In the genomic region with DNA sequence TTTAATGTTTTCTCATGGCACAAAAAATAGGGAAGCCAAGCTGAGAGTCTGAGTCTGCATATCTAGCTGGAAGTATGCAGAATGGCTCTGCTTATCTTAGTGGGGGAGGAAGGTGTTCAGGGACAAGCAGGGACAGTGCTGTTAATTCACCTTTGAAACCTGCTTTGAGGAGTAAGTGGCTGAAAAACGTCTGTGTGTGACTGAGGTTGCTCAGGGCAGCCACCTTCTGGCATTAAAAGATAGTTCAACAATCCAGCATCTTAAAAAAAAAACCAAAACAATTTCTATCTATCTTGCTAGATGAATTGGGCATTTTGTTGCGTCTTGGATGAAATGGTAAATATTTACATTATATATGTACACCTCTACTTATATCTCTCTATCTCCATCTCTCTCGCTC, we compare ENCODE assay signal across 13 cellular contexts. TPM values are rescaled to one million over a fixed set of nuclear protein-coding genes. Genes with fewer than 3 reads are reported as not detected.
DNase-seq lines count a peak whose midpoint lies in the region; ATAC-seq, FAIRE-seq and TF ChIP-seq lines count a peak whose summit lies in the region.
"Had no signal": no experiment of that assay in that cellular context is flagged by ENCODE, and none has a peak within 500 bp of the region (broad histone marks: within the 10 kb centered on the region; RNA-seq: fewer than 3 reads in every experiment).

No MANE protein-coding gene starts in this region.

- no peaks in the 10 kb centered on the region for H3K4me1 ChIP-seq in small intestine (ENCODE audit: control insufficient read depth in 2 of 2, insufficient read depth in 1 of 2, low read depth in 1 of 2, low read length in 1 of 2)
- H3K4me1 ChIP-seq in heart left ventricle: no peaks in the 10 kb centered on the region

- no peak overlapping the region for H3K4me3 Mint-ChIP-seq in chondrocyte (ENCODE audit: unreplicated experiment)

- DNase-seq in NCI-H510A treated with DMSO at 0.1 percent for 48 hours (lab: John Stamatoyannopoulos, UW) (peak; percentile 43), NCI-H510A (lab: John Stamatoyannopoulos, UW) (no peak), NCI-H2196 treated with DMSO at 0.1 percent for 48 hours (lab: John Stamatoyannopoulos, UW; ENCODE audit: unreplicated experiment) (peak; percentile 27), chondrocyte (ENCODE audit: low spot score) (no peak), small intestine (peak; percentile 22), activated gamma-delta T cell treated with Interleukin-2 at 50 U/mL for 16 hours (no peak), medulla oblongata (ENCODE audit: extremely low spot score) (no peak), heart left ventricle (no peak)
- DNase-seq: AML-193 had no signal

- TF ChIP-seq CTCF in chondrocyte (IDR thresholded peaks at IDR 0.05): peak; percentile 62
- no peak for TF ChIP-seq CTCF in heart left ventricle (IDR thresholded peaks at IDR 0.05)

- TF ChIP-seq POLR2A in heart left ventricle (IDR thresholded peaks at IDR 0.05): no peak

- H3K36me3 ChIP-seq in small intestine (ENCODE audit: control insufficient read depth in 2 of 2, insufficient read depth in 2 of 2, low read length in 2 of 2) (no peaks in the 10 kb centered on the region), heart left ventricle (no peaks in the 10 kb centered on the region)
- H3K36me3 ChIP-seq: SJSA1 had no signal

- intact Hi-C loops in heart left ventricle (cut with DNase I): no loop called here

- H3K9me3 ChIP-seq in small intestine (ENCODE audit: control insufficient read depth, low read depth) (no peaks in the 10 kb centered on the region), heart left ventricle (no peaks in the 10 kb centered on the region)
- H3K9me3 ChIP-seq: SJSA1 had no signal

- H3K4me3 ChIP-seq in small intestine (ENCODE audit: low read depth in 1 of 2, low read length in 2 of 2): no peak overlapping the region
- H3K4me3 ChIP-seq in heart left ventricle: no peak overlapping the region
- H3K4me3 ChIP-seq: SJSA1 had no signal

- H3K36me3 Mint-ChIP-seq in chondrocyte (ENCODE audit: low read depth): no peaks in the 10 kb centered on the region

- H3K27me3 Mint-ChIP-seq in chondrocyte (ENCODE audit: low read depth): peaks cover 47% of the 10 kb centered on the region

- no peaks in the 10 kb centered on the region for H3K4me1 Mint-ChIP-seq in chondrocyte (ENCODE audit: low read depth)

- ATAC-seq in heart left ventricle: no peak

- FAIRE-seq in small intestine (lab: Jason Lieb, UNC): no peak
- FAIRE-seq: colon had no signal

- no peaks in the 10 kb centered on the region for H3K9me3 Mint-ChIP-seq in chondrocyte (ENCODE audit: low read depth)

- 27 to 38% (median 28%) methylated on average over 3 of the region's 3 CpGs for WGBS in small intestine, 3 donors
- WGBS in heart left ventricle, 4 donors: 43 to 49% (median 45%) methylated on average over 3 of the region's 3 CpGs

- no peaks in the 10 kb centered on the region for H3K27me3 ChIP-seq in small intestine (ENCODE audit: control insufficient read depth in 2 of 2, insufficient read depth in 2 of 2, low read length in 2 of 2)
- H3K27me3 ChIP-seq in heart left ventricle: peaks cover 0 to 18% (median 0%) of the 10 kb centered on the region in 9 donors
- H3K27me3 ChIP-seq: SJSA1 had no signal

- H3K27ac ChIP-seq in small intestine (ENCODE audit: low read depth in 1 of 2, low read length in 1 of 2) (no peak overlapping the region), heart left ventricle (no peak overlapping the region)
- H3K27ac ChIP-seq: SJSA1 had no signal

- no peak overlapping the region for H3K27ac Mint-ChIP-seq in chondrocyte (ENCODE audit: unreplicated experiment)

RNA-seq across cellular contexts. Expression of a gene that starts 2.0 kb away (rescaled TPM):
- 0.15 TPM in 1 of 3 replicates, not detected in the others for total RNA-seq in chondrocyte
- polyA plus RNA-seq in small intestine: not detected
- total RNA-seq in heart left ventricle: under 1 TPM in 2 of 9 donors, not detected in 7; 0.19 to 0.25 TPM
- not detected for polyA plus RNA-seq in heart left ventricle
- total RNA-seq: omental fat pad, ureter had no signal

Comparison
In these comparisons a context has a peak if more than half of its experiments do, and no peak if none do; other contexts are left out.
1. DNase-seq: peak in NCI-H510A treated with DMSO at 0.1 percent for 48 hours (single experiment), NCI-H2196 treated with DMSO at 0.1 percent for 48 hours (single experiment) and small intestine (single experiment); none in NCI-H510A (single experiment), chondrocyte (single experiment), activated gamma-delta T cell treated with Interleukin-2 at 50 U/mL for 16 hours (single experiment), medulla oblongata (single experiment) and heart left ventricle (0 of 5).